28 cellular contexts compared by ENCODE assay signal in the genomic region with DNA sequence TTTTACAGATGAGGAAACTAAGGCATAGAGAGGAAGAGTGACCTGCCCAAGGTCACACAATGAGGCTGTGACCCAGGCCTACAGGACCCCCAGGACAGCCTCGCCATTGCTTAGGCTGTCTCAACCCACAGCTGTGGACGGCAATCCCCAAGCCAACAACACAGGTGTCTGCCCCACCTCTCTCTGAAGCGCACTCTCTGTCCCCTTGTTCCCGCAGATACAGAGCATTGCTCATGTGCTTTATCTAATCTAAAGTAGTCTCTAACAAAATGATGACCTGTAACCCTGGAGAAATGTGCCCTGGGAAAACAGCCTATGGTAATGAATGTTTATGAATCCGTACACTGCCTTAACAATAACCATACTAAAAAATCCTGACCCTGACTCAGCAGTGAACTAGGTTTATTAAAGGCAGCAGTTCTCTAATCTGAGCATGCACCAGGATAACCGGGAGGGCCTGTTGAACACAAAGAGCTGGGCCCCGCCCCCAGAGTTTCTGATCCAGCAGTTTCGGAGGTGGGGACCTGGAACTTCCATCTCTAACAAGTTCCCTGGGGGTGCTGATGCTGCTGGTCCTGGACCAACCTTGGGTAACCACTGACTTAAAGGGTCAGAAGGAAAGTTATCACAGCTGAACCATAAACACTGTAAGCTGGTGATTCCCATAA. TPM values are rescaled to one million over a fixed set of nuclear protein-coding genes. Genes with fewer than 3 reads are reported as not detected.
DNase-seq lines count a peak whose midpoint lies in the region; FAIRE-seq and TF ChIP-seq lines count a peak whose summit lies in the region.
"Had no signal": no experiment of that assay in that cellular context is flagged by ENCODE, and none has a peak within 500 bp of the region (broad histone marks: within the 10 kb centered on the region; RNA-seq: fewer than 3 reads in every experiment).

No MANE protein-coding gene starts in this region.

- H3K4me1 ChIP-seq in osteoblast (ENCODE audit: insufficient read depth, low read length) (peaks cover 10% of the 10 kb centered on the region), mesenchymal stem cell (ENCODE audit: control insufficient read depth, insufficient read depth, low read depth, low read length) (no peaks in the 10 kb centered on the region)
- H3K4me1 ChIP-seq: BLaER1, SJSA1 had no signal

- H3K4me1 Mint-ChIP-seq in CD14-positive monocyte: no peaks in the 10 kb centered on the region
- H3K4me1 Mint-ChIP-seq: CD4-positive, alpha-beta memory T cell had no signal

- H2AFZ ChIP-seq in osteoblast (ENCODE audit: low read length) (no peak overlapping the region), mesenchymal stem cell (ENCODE audit: low read depth, low read length) (no peak overlapping the region)

- FAIRE-seq in GM19239 (lab: Jason Lieb, UNC): no peak
- FAIRE-seq: GM12891, HepG2 had no signal

- no peaks in the 10 kb centered on the region for H3K27me3 ChIP-seq in osteoblast (ENCODE audit: insufficient read depth, low read length)
- H3K27me3 ChIP-seq in mesenchymal stem cell (ENCODE audit: control insufficient read depth in 1 of 2, insufficient read depth in 1 of 2, low read length in 2 of 2): no peaks in the 10 kb centered on the region
- H3K27me3 ChIP-seq: BLaER1, SJSA1 had no signal

- no peaks in the 10 kb centered on the region for H4K20me1 ChIP-seq in osteoblast (ENCODE audit: insufficient read depth, low read length)
- H4K20me1 ChIP-seq: BLaER1 had no signal

- no peak overlapping the region for H3K9ac ChIP-seq in mesenchymal stem cell (ENCODE audit: low read length)
- H3K9ac ChIP-seq: BLaER1 had no signal

- no peak overlapping the region for H2BK120ac ChIP-seq in mesenchymal stem cell (ENCODE audit: low read depth, low read length)

- H3K23ac ChIP-seq in mesenchymal stem cell (ENCODE audit: low read length in 2 of 2): no peak overlapping the region

- H3K14ac ChIP-seq in mesenchymal stem cell (ENCODE audit: low read length in 2 of 2): no peak overlapping the region

- DNase-seq in NCI-H82 (lab: John Stamatoyannopoulos, UW): peak; percentile 19
- DNase-seq in NCI-H82 treated with DMSO at 0.1 percent for 48 hours (lab: John Stamatoyannopoulos, UW; ENCODE audit: unreplicated experiment): no peak
- DNase-seq in fibroblast of peridontal ligament (ENCODE audit: extremely low read depth): peak; percentile 23
- DNase-seq in osteoblast (ENCODE audit: insufficient read length, low spot score, missing footprints): peak; percentile 72
- DNase-seq in mesenchymal stem cell: no peak
- DNase-seq in CD14-positive monocyte (ENCODE audit: low spot score): no peak
- no peak for DNase-seq in GM19239 (ENCODE audit: insufficient read length, low spot score)
- no peak for DNase-seq in DMS79 treated with DMSO at 0.1 percent for 48 hours (lab: John Stamatoyannopoulos, UW)
- DNase-seq: ACHN; CD4-positive, alpha-beta memory T cell; H9; HFFc6; KG1; NCI-H1105; NCI-H146; NCI-H2029 treated with DMSO at 0.1 percent for 48 hours; NCI-H345; NCI-H524; OCI-M1 had no signal

- no peak overlapping the region for H3K4me2 ChIP-seq in osteoblast (ENCODE audit: insufficient read depth, low read length)
- no peak overlapping the region for H3K4me2 ChIP-seq in mesenchymal stem cell (ENCODE audit: low read length, poor library complexity, severe bottlenecking)
- H3K4me2 ChIP-seq: BLaER1 had no signal

- WGBS in mesenchymal stem cell: 77% methylated on average over 8 of the region's 8 CpGs

- H3K36me3 Mint-ChIP-seq in CD14-positive monocyte: no peaks in the 10 kb centered on the region

- H3K4me3 ChIP-seq in osteoblast (ENCODE audit: insufficient read depth, low read length): no peak overlapping the region
- no peak overlapping the region for H3K4me3 ChIP-seq in mesenchymal stem cell (ENCODE audit: insufficient read depth in 1 of 2, low read depth in 1 of 2, low read length in 2 of 2)
- H3K4me3 ChIP-seq: BLaER1, SJSA1 had no signal

- H2AK5ac ChIP-seq in mesenchymal stem cell (ENCODE audit: low read length, severe bottlenecking): no peak overlapping the region

- no peaks in the 10 kb centered on the region for H3K79me2 ChIP-seq in osteoblast (ENCODE audit: insufficient read depth, low read length)

- H2BK15ac ChIP-seq in mesenchymal stem cell (ENCODE audit: low read depth, poor library complexity, severe bottlenecking): no peak overlapping the region

- no peaks in the 10 kb centered on the region for H3K9me3 ChIP-seq in osteoblast (ENCODE audit: low read depth, low read length)
- no peaks in the 10 kb centered on the region for H3K9me3 ChIP-seq in mesenchymal stem cell (ENCODE audit: control insufficient read depth, low read length)
- H3K9me3 ChIP-seq: BLaER1, SJSA1 had no signal

- intact Hi-C loops in CD14-positive monocyte (cut with micrococcal nuclease): no loop called here

- H3K27ac ChIP-seq in osteoblast (ENCODE audit: low read depth, low read length) (no peak overlapping the region), mesenchymal stem cell (ENCODE audit: low read length, poor library complexity, severe bottlenecking) (no peak overlapping the region)
- H3K27ac ChIP-seq: 22Rv1, BLaER1, HL-60, SJSA1 had no signal

- no peak overlapping the region for H2BK12ac ChIP-seq in mesenchymal stem cell (ENCODE audit: low read length in 2 of 2)

- TF ChIP-seq CTCF in osteoblast (IDR thresholded peaks at IDR 0.05; ENCODE audit: extremely low read depth, low read depth, low read length) (no peak), CD14-positive monocyte (IDR thresholded peaks at IDR 0.05) (no peak)

- H3K27ac Mint-ChIP-seq in CD14-positive monocyte: peak overlapping the region in 1 of 7 donors; percentile 5
- H3K27ac Mint-ChIP-seq: H9, HFFc6 had no signal

- H3K9me3 Mint-ChIP-seq in CD14-positive monocyte: no peaks in the 10 kb centered on the region
- H3K9me3 Mint-ChIP-seq: CD4-positive, alpha-beta memory T cell; H9; HFFc6 had no signal

- H3K4me3 Mint-ChIP-seq in CD14-positive monocyte: no peak overlapping the region
- H3K4me3 Mint-ChIP-seq: CD4-positive, alpha-beta memory T cell; H9; HFFc6 had no signal

- peaks cover 0 to 4% (median 4%) of the 10 kb centered on the region in 3 donors for H3K27me3 Mint-ChIP-seq in CD14-positive monocyte (ENCODE audit: low read depth in 3 of 3)
- H3K27me3 Mint-ChIP-seq: CD4-positive, alpha-beta memory T cell had no signal

- H2BK5ac ChIP-seq in mesenchymal stem cell (ENCODE audit: low read depth, low read length, poor library complexity, severe bottlenecking): no peak overlapping the region

- peaks cover 1% of the 10 kb centered on the region for H3K79me1 ChIP-seq in mesenchymal stem cell (replicated peaks; ENCODE audit: low read length, poor library complexity, severe bottlenecking)

- no peak overlapping the region for H4K91ac ChIP-seq in mesenchymal stem cell (ENCODE audit: low read length)

- H3K36me3 ChIP-seq in osteoblast (ENCODE audit: insufficient read depth, low read length) (no peaks in the 10 kb centered on the region), mesenchymal stem cell (ENCODE audit: control insufficient read depth in 1 of 2, insufficient read depth in 2 of 2, low read depth in 1 of 2, low read length in 2 of 2) (peaks cover 10 to 41% of the 10 kb centered on the region in 2 experiments)
- H3K36me3 ChIP-seq: BLaER1 had no signal

- H3K18ac ChIP-seq in mesenchymal stem cell (ENCODE audit: low read depth in 1 of 2, low read length in 2 of 2): no peak overlapping the region

- H4K8ac ChIP-seq in mesenchymal stem cell (ENCODE audit: low read length): no peak overlapping the region

- H3K4ac ChIP-seq in mesenchymal stem cell (ENCODE audit: low read depth in 1 of 2, low read length in 2 of 2): no peak overlapping the region

RNA-seq across cellular contexts. Expression of gene SLC15A1, which starts 50.7 kb away (rescaled TPM):
- total RNA-seq in osteoblast: not detected in 2 replicates
- polyA plus RNA-seq in mesenchymal stem cell (2013, experiment 1 of 2): not detected
- polyA plus RNA-seq in mesenchymal stem cell (2013, experiment 2 of 2): not detected
- not detected for polyA plus RNA-seq in CD14-positive monocyte
- total RNA-seq: CD4-positive, alpha-beta memory T cell; G401; HFFc6; HT-29; Right ventricle myocardium inferior; SJSA1 had no signal
- polyA plus RNA-seq: CD4-positive, alpha-beta memory T cell had no signal

Comparison
In these comparisons a context has a peak if more than half of its experiments do, and no peak if none do; other contexts are left out.
1. DNase-seq: peak in NCI-H82 (single experiment), fibroblast of peridontal ligament (single experiment) and osteoblast (single experiment); none in NCI-H82 treated with DMSO at 0.1 percent for 48 hours (single experiment), mesenchymal stem cell (single experiment), CD14-positive monocyte (single experiment), GM19239 (single experiment) and DMS79 treated with DMSO at 0.1 percent for 48 hours (single experiment).